In the genomic region with DNA sequence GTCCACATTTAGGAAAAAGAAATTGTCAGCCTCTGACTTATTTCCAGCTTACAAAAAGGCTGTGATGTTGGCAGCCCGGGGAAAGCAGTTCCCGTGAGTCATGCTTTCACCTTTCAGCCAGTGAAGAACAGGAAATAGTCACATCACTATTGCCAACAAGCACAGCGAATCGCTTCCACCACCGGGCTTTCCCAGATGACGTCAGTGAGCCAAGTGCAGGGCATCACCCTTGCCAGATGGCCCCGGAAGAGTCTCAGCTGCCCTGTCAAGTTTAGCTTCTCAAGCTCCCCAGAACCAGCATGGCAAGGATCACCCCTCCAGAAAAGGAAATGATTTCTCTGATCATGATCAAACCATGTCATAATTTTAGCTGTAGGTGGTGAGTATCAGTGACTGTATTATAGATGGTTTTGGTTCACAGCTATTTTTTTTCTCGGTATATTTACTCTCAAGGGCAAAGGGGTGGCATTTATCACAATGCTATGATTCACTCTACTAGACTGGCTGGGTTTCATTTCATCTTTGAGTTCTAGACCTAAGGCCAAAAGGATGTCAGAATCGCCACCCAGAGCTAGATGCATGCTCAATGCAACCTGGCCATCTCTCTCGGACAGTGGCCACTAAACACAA, we compare ENCODE assay signal across 8 cellular contexts. TPM values are rescaled to one million over a fixed set of nuclear protein-coding genes. Genes with fewer than 3 reads are reported as not detected.
DNase-seq lines count a peak whose midpoint lies in the region; ATAC-seq and TF ChIP-seq lines count a peak whose summit lies in the region.

No MANE protein-coding gene starts in this region.

- H4K20me1 ChIP-seq in mammary epithelial cell (ENCODE audit: insufficient read depth, low read length) = no peaks in the 10 kb centered on the region
- no peaks in the 10 kb centered on the region for H4K20me1 ChIP-seq in neural progenitor cell (ENCODE audit: low read depth)

- intact Hi-C loops in activated B cell treated with CpG ODN at 0.5 μM for 24 hours (cut with micrococcal nuclease) = loop anchor here (1.0 to 5.0 kb wide), 9 partner anchors 21 to 351 kb away; a partner anchor contains a TSS
- intact Hi-C loops in mammary epithelial cell (cut with micrococcal nuclease) = loop anchor here (2.0 kb wide), 1 partner anchor 85 kb away; no protein-coding TSS in a partner anchor
- intact Hi-C loops in left colon (cut with DNase I, micrococcal nuclease) = no loop called here

- H3K79me2 ChIP-seq in mammary epithelial cell (ENCODE audit: insufficient read depth, low read length) (no peaks in the 10 kb centered on the region), neural progenitor cell (ENCODE audit: low read depth) (no peaks in the 10 kb centered on the region)

- H3K36me3 ChIP-seq in mammary epithelial cell (ENCODE audit: insufficient read depth, low read length) = no peaks in the 10 kb centered on the region
- no peaks in the 10 kb centered on the region for H3K36me3 ChIP-seq in neural progenitor cell

- H3K4me1 Mint-ChIP-seq in activated B cell treated with CpG ODN at 0.5 μM for 24 hours = peaks cover 43% of the 10 kb centered on the region
- no peaks in the 10 kb centered on the region for H3K4me1 Mint-ChIP-seq in neural progenitor cell

- dilution Hi-C loops in mammary epithelial cell (cut with HindIII; ENCODE audit: low sequenced_read_pairs) = no loop called here

- H3K4me3 ChIP-seq in mammary epithelial cell (replicated peaks in 1 of 3; ENCODE audit: insufficient read depth in 1 of 3, low read depth in 2 of 3, low read length in 3 of 3) = no peak overlapping the region
- H3K4me3 ChIP-seq in neural progenitor cell = no peak overlapping the region

- in situ Hi-C loops in mammary epithelial cell (cut with MboI; ENCODE audit: low sequenced_read_pairs in 2 of 2) = no loop called here

- H3K27me3 ChIP-seq in mammary epithelial cell (ENCODE audit: insufficient read depth, low read length) = no peaks in the 10 kb centered on the region
- no peaks in the 10 kb centered on the region for H3K27me3 ChIP-seq in neural progenitor cell

- H3K4me2 ChIP-seq in mammary epithelial cell (ENCODE audit: insufficient read depth, low read depth, low read length) = peak overlapping the region; percentile 66
- no peak overlapping the region for H3K4me2 ChIP-seq in neural progenitor cell

- POLR2A ChIA-PET in activated B cell treated with CpG ODN at 0.5 μM for 24 hours (lab: Charles Lee) = interaction anchor here (0.7 to 1.3 kb wide), 5 partner anchors 11 to 849 kb away, joined by 3 to 4 read pairs (median 3); a partner anchor contains a TSS

- 17% methylated on average over 10 of the region's 10 CpGs for WGBS in mammary epithelial cell (ENCODE audit: low coverage, missing lambda C conversion rate)

- peak overlapping the region; percentile 92 for H3K27ac ChIP-seq in mammary epithelial cell (ENCODE audit: insufficient read depth, low read depth, low read length)
- H3K27ac ChIP-seq in neural progenitor cell = no peak overlapping the region

- DNase-seq in NCI-H1694 (lab: John Stamatoyannopoulos, UW) (peak; percentile 73), activated B cell treated with CpG ODN at 0.5 μM for 24 hours (peak; percentile 69), mammary epithelial cell (peak; percentile 100), left colon (peak; percentile 83 to 96), neural progenitor cell (ENCODE audit: low spot score) (no peak)
- peak; percentile 96 for DNase-seq in stimulated activated CD4-positive, alpha-beta T cell treated with anti-CD3 and anti-CD28 coated beads, Interleukin-4, amount 100 ng/mL, for 24 hours

- H3K4me3 Mint-ChIP-seq in activated B cell treated with CpG ODN at 0.5 μM for 24 hours = peak overlapping the region; percentile 78
- H3K4me3 Mint-ChIP-seq in neural progenitor cell = no peak overlapping the region

- TF ChIP-seq CTCF in activated B cell treated with CpG ODN at 0.5 μM for 24 hours (IDR thresholded peaks at IDR 0.05) (no peak), mammary epithelial cell (conservative IDR thresholded peaks at IDR 0.05 in 1 of 2, IDR thresholded peaks at IDR 0.05 in 1 of 2; ENCODE audit: extremely low read depth in 1 of 2, insufficient read depth in 1 of 2, low read depth in 1 of 2, low read length in 2 of 2) (no peak), neural progenitor cell (IDR thresholded peaks at IDR 0.05) (no peak)

- H3K9me3 ChIP-seq in mammary epithelial cell (replicated peaks; ENCODE audit: insufficient read depth, low read length) (no peaks in the 10 kb centered on the region), neural progenitor cell (ENCODE audit: low read depth) (no peaks in the 10 kb centered on the region)

- ATAC-seq in GM18498 (IDR thresholded peaks at IDR 0.05; ENCODE audit: unreplicated experiment) (peak; percentile 97), HG02678 (IDR thresholded peaks at IDR 0.05; ENCODE audit: unreplicated experiment) (peak; percentile 98), activated B cell treated with CpG ODN at 0.5 μM for 24 hours (ENCODE audit: low read depth) (peak; percentile 95), left colon (peak; percentile 98)

- peaks cover 24% of the 10 kb centered on the region for H3K4me1 ChIP-seq in mammary epithelial cell (ENCODE audit: insufficient read depth, low read length)
- H3K4me1 ChIP-seq in neural progenitor cell = no peaks in the 10 kb centered on the region

- H3K27ac Mint-ChIP-seq in activated B cell treated with CpG ODN at 0.5 μM for 24 hours (peak overlapping the region; percentile 94), neural progenitor cell (no peak overlapping the region)

- BruUV-seq in mammary epithelial cell (replicated peaks; lab: Mats Ljungman, UMichigan) = TSS peak; percentile 88

- no peaks in the 10 kb centered on the region for H3K36me3 Mint-ChIP-seq in activated B cell treated with CpG ODN at 0.5 μM for 24 hours (ENCODE audit: low read depth)
- H3K36me3 Mint-ChIP-seq in neural progenitor cell = peaks cover 1% of the 10 kb centered on the region

- H3K27me3 Mint-ChIP-seq in activated B cell treated with CpG ODN at 0.5 μM for 24 hours (no peaks in the 10 kb centered on the region), neural progenitor cell (ENCODE audit: insufficient read depth, low read depth) (peaks cover 2% of the 10 kb centered on the region)

- no peaks in the 10 kb centered on the region for H3F3A ChIP-seq in neural progenitor cell (ENCODE audit: low read depth)

- H3K9me3 Mint-ChIP-seq in activated B cell treated with CpG ODN at 0.5 μM for 24 hours (no peaks in the 10 kb centered on the region), neural progenitor cell (no peaks in the 10 kb centered on the region)

- H2AFZ ChIP-seq in mammary epithelial cell (ENCODE audit: low read depth, low read length) = no peak overlapping the region
- no peak overlapping the region for H2AFZ ChIP-seq in neural progenitor cell (replicated peaks)

- H3K9ac ChIP-seq in mammary epithelial cell (ENCODE audit: insufficient read depth, low read length) = peak overlapping the region; percentile 90
- H3K9ac ChIP-seq in neural progenitor cell = no peak overlapping the region

- CTCF ChIA-PET in activated B cell treated with CpG ODN at 0.5 μM for 24 hours (lab: Charles Lee) (interaction anchor here (1.0 to 2.6 kb wide), 2 partner anchors 96 to 101 kb away, joined by 4 to 14 read pairs; no protein-coding TSS in a partner anchor), mammary epithelial cell (lab: Charles Lee; ENCODE audit: low non-redundant PET) (no interaction called here)

RNA-seq across cellular contexts. Expression of a gene that starts 32.9 kb away (rescaled TPM):
- total RNA-seq in activated B cell treated with CpG ODN at 0.5 μM for 24 hours (0.37 and 0.38 TPM in 2 replicates), mammary epithelial cell (10 to 100 TPM in 1 of 2 donors, 1 to 10 TPM in 1; 9.3 to 54.1 TPM), left colon (100 to 1,000 TPM in 1 of 2 donors, 10 to 100 TPM in 1; 80.3 to 106 TPM), neural progenitor cell (ENCODE audit: low replicate concordance) (9.0 and 14.1 TPM in 2 replicates)
- 27.6 TPM for polyA plus RNA-seq in mammary epithelial cell
- 42.8 TPM for polyA minus RNA-seq in mammary epithelial cell

Comparison
In these comparisons a context has a peak if more than half of its experiments do, and no peak if none do; other contexts are left out.
1. intact Hi-C loops: an anchor here in activated B cell treated with CpG ODN at 0.5 μM for 24 hours (1.0 to 5.0 kb wide) and mammary epithelial cell (2.0 kb wide); none called in left colon.